In the genomic region with DNA sequence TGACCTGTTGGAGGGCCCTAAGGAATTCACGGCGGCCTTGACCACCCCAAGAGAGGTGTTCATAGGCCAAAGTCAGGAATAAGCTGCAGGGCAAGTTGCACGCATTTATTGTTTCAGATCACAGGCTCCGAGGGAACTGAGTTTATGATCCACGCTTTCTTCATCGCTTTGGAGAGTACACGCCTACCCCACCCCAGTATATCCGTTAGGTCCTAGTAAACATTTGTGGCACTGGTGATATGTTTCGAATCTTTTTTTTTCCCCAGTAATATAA, we compare ENCODE assay signal across 8 cellular contexts. TPM values are rescaled to one million over a fixed set of nuclear protein-coding genes. Genes with fewer than 3 reads are reported as not detected.
A peak's percentile ranks its signal among the peaks of the same experiment; 100 is the strongest.
DNase-seq lines count a peak whose midpoint lies in the region; ATAC-seq and TF ChIP-seq lines count a peak whose summit lies in the region.

No MANE protein-coding gene starts in this region.

- peaks cover 33% of the 10 kb centered on the region for H3K4me1 ChIP-seq in CD8-positive, alpha-beta T cell (ENCODE audit: insufficient read depth, low read length)
- H3K4me1 ChIP-seq in ectodermal cell (ENCODE audit: control insufficient read depth, insufficient read depth, low read length): no peaks in the 10 kb centered on the region

- H3K27ac Mint-ChIP-seq in CD8-positive, alpha-beta T cell: peak overlapping the region; percentile 98
- peak overlapping the region; percentile 99 for H3K27ac Mint-ChIP-seq in neural crest cell (ENCODE audit: unreplicated experiment)

- H3K4me3 ChIP-seq in CD8-positive, alpha-beta T cell (ENCODE audit: low read depth, low read length): peak overlapping the region; percentile 81
- peak overlapping the region; percentile 87 for H3K4me3 ChIP-seq in ectodermal cell (ENCODE audit: insufficient read depth, low read depth, low read length)

- peak overlapping the region; percentile 90 for H3K27ac ChIP-seq in CD8-positive, alpha-beta T cell (ENCODE audit: low read depth, low read length)
- H3K27ac ChIP-seq in ectodermal cell (ENCODE audit: insufficient read depth, low read depth, low read length, poor library complexity, severe bottlenecking): no peak overlapping the region

- peaks cover 47% of the 10 kb centered on the region for H3K36me3 Mint-ChIP-seq in CD8-positive, alpha-beta T cell
- H3K36me3 Mint-ChIP-seq in neural crest cell (ENCODE audit: low read depth): peaks cover 2% of the 10 kb centered on the region

- no peaks in the 10 kb centered on the region for H3K27me3 Mint-ChIP-seq in CD8-positive, alpha-beta T cell (ENCODE audit: low read depth)
- H3K27me3 Mint-ChIP-seq in neural crest cell (ENCODE audit: low read depth): peaks cover 3% of the 10 kb centered on the region

- no peak for DNase-seq in CD8-positive, alpha-beta T cell
- peak; percentile 45 for DNase-seq in NCI-H69 (lab: John Stamatoyannopoulos, UW)
- DNase-seq in neural crest cell (ENCODE audit: low read depth, low spot score): no peak
- no peak for DNase-seq in DMS 273 treated with DMSO at 0.1 percent for 48 hours (lab: John Stamatoyannopoulos, UW)
- DNase-seq in GM13977 (ENCODE audit: low spot score): no peak
- no peak for DNase-seq in HuH-7.5 (ENCODE audit: low spot score)

- intact Hi-C loops in CD8-positive, alpha-beta T cell (cut with DNase I, micrococcal nuclease): no loop called here

- H3K9me3 Mint-ChIP-seq in CD8-positive, alpha-beta T cell: no peaks in the 10 kb centered on the region
- no peaks in the 10 kb centered on the region for H3K9me3 Mint-ChIP-seq in neural crest cell

- no peak for ATAC-seq in CD8-positive, alpha-beta T cell
- ATAC-seq in GM18502 (IDR thresholded peaks at IDR 0.05; ENCODE audit: poor library complexity, unreplicated experiment): no peak

- peaks cover 38% of the 10 kb centered on the region for H3K4me1 Mint-ChIP-seq in CD8-positive, alpha-beta T cell (ENCODE audit: low read depth)
- peaks cover 22% of the 10 kb centered on the region for H3K4me1 Mint-ChIP-seq in neural crest cell

- H3K9me3 ChIP-seq in CD8-positive, alpha-beta T cell (ENCODE audit: low read length): no peaks in the 10 kb centered on the region
- no peaks in the 10 kb centered on the region for H3K9me3 ChIP-seq in ectodermal cell (ENCODE audit: control insufficient read depth, low read length)

- 45 to 51% methylated on average over 9 of the region's 9 CpGs for WGBS in ectodermal cell, 2 experiments

- in situ Hi-C loops in GM13977 (cut with MboI; ENCODE audit: low pct_unique_long_range_greater_than_20kb, low sequenced_read_pairs, unreplicated experiment): no loop called here

- no peak for TF ChIP-seq CTCF in CD8-positive, alpha-beta T cell (IDR thresholded peaks at IDR 0.05)
- TF ChIP-seq CTCF in neural crest cell (conservative IDR thresholded peaks at IDR 0.05) (no peak), GM13977 (IDR thresholded peaks at IDR 0.05; ENCODE audit: extremely low read depth, insufficient read depth, missing control alignments) (no peak)

- H3K27me3 ChIP-seq in CD8-positive, alpha-beta T cell (ENCODE audit: insufficient read depth, low read length): no peaks in the 10 kb centered on the region
- no peaks in the 10 kb centered on the region for H3K27me3 ChIP-seq in ectodermal cell (ENCODE audit: control insufficient read depth, insufficient read depth, low read length, poor library complexity, severe bottlenecking)

- peak overlapping the region; percentile 98 for H3K4me3 Mint-ChIP-seq in CD8-positive, alpha-beta T cell
- peak overlapping the region; percentile 99 for H3K4me3 Mint-ChIP-seq in neural crest cell

- CTCF ChIA-PET in CD8-positive, alpha-beta T cell (lab: Charles Lee): interaction anchor here (1.5 to 2.7 kb wide), 3 partner anchors 44 to 54 kb away, joined by 4 to 7 read pairs (median 7); a partner anchor contains a TSS

- H3K36me3 ChIP-seq in CD8-positive, alpha-beta T cell (ENCODE audit: insufficient read depth, low read length): peaks cover 26% of the 10 kb centered on the region
- H3K36me3 ChIP-seq in ectodermal cell (ENCODE audit: control insufficient read depth, insufficient read depth, low read length): peaks cover 17% of the 10 kb centered on the region

- POLR2A ChIA-PET in CD8-positive, alpha-beta T cell (lab: Charles Lee): interaction anchor here (0.7 to 5.2 kb wide), 14 partner anchors 12 to 159 kb away, joined by 3 to 51 read pairs (median 4); a partner anchor contains a TSS

RNA-seq across cellular contexts. Expression of a gene that starts 0.8 kb away (rescaled TPM):
- total RNA-seq in CD8-positive, alpha-beta T cell: 100 to 1,000 TPM; 177 to 184 TPM
- polyA plus RNA-seq in ectodermal cell (2013, experiment 1 of 4): 372 TPM
- 408 TPM for polyA plus RNA-seq in ectodermal cell (2013, experiment 2 of 4)
- polyA plus RNA-seq in ectodermal cell (2013, experiment 3 of 4): 257 TPM
- polyA plus RNA-seq in ectodermal cell (2013, experiment 4 of 4): 292 TPM
- total RNA-seq in neural crest cell: 346 and 366 TPM in 2 replicates

RNA-seq across cellular contexts. Expression of a gene that starts 7.5 kb away (rescaled TPM):
- total RNA-seq in CD8-positive, alpha-beta T cell: 10 to 100 TPM; 16.5 to 17.9 TPM
- polyA plus RNA-seq in ectodermal cell (2013, experiment 1 of 4): 19.2 TPM
- 21.3 TPM for polyA plus RNA-seq in ectodermal cell (2013, experiment 2 of 4)
- 16.0 TPM for polyA plus RNA-seq in ectodermal cell (2013, experiment 3 of 4)
- 16.7 TPM for polyA plus RNA-seq in ectodermal cell (2013, experiment 4 of 4)
- 24.5 and 25.9 TPM in 2 replicates for total RNA-seq in neural crest cell

RNA-seq across cellular contexts. Expression of a gene that starts 19.4 kb away (rescaled TPM):
- total RNA-seq in CD8-positive, alpha-beta T cell: 10 to 100 TPM; 22.5 to 25.7 TPM
- 89.1 TPM for polyA plus RNA-seq in ectodermal cell (2013, experiment 1 of 4)
- 94.0 TPM for polyA plus RNA-seq in ectodermal cell (2013, experiment 2 of 4)
- polyA plus RNA-seq in ectodermal cell (2013, experiment 3 of 4): 104 TPM
- polyA plus RNA-seq in ectodermal cell (2013, experiment 4 of 4): 112 TPM
- total RNA-seq in neural crest cell: 97.4 and 115 TPM in 2 replicates

RNA-seq across cellular contexts. Expression of a gene that starts 19.5 kb away (rescaled TPM):
- 10 to 100 TPM; 25.4 to 25.7 TPM for total RNA-seq in CD8-positive, alpha-beta T cell
- 50.4 TPM for polyA plus RNA-seq in ectodermal cell (2013, experiment 1 of 4)
- polyA plus RNA-seq in ectodermal cell (2013, experiment 2 of 4): 51.7 TPM
- polyA plus RNA-seq in ectodermal cell (2013, experiment 3 of 4): 181 TPM
- 111 TPM for polyA plus RNA-seq in ectodermal cell (2013, experiment 4 of 4)
- total RNA-seq in neural crest cell: 57.0 and 60.0 TPM in 2 replicates

RNA-seq across cellular contexts. Expression of a gene that starts 23.8 kb away (rescaled TPM):
- total RNA-seq in CD8-positive, alpha-beta T cell: 10 to 100 TPM; 41.7 to 44.0 TPM
- polyA plus RNA-seq in ectodermal cell (2013, experiment 1 of 4): 45.4 TPM
- polyA plus RNA-seq in ectodermal cell (2013, experiment 2 of 4): 39.3 TPM
- polyA plus RNA-seq in ectodermal cell (2013, experiment 3 of 4): 35.7 TPM
- 39.5 TPM for polyA plus RNA-seq in ectodermal cell (2013, experiment 4 of 4)
- total RNA-seq in neural crest cell: 57.4 and 58.3 TPM in 2 replicates
